In genomic region chr20:14142171-14142570, GRCh38 we compare ENCODE assay signal across 8 cellular contexts.
DNase-seq lines count a peak whose midpoint lies in the region; ATAC-seq lines count a peak whose summit lies in the region.

No MANE protein-coding gene starts in this region.

- H2BK120ac ChIP-seq in mesenchymal stem cell (ENCODE audit: low read depth, low read length) = no peak overlapping the region

- no peaks in the 10 kb centered on the region for H3K36me3 Mint-ChIP-seq in activated T-cell treated with anti-CD3 and anti-CD28 coated beads, Interleukin-2, amount 50 U/mL, for 4 hours (ENCODE audit: insufficient read depth)

- no peak overlapping the region for H3K27ac ChIP-seq in mesenchymal stem cell (ENCODE audit: low read length, poor library complexity, severe bottlenecking)

- H3K18ac ChIP-seq in mesenchymal stem cell (ENCODE audit: low read depth in 1 of 2, low read length in 2 of 2) = no peak overlapping the region

- no peaks in the 10 kb centered on the region for H3K27me3 Mint-ChIP-seq in activated T-cell treated with anti-CD3 and anti-CD28 coated beads, Interleukin-2, amount 50 U/mL, for 4 hours (ENCODE audit: low read depth)

- no peak overlapping the region for H3K4me3 ChIP-seq in mesenchymal stem cell (ENCODE audit: insufficient read depth in 1 of 2, low read depth in 1 of 2, low read length in 2 of 2)

- H2BK5ac ChIP-seq in mesenchymal stem cell (ENCODE audit: low read depth, low read length, poor library complexity, severe bottlenecking) = no peak overlapping the region

- H3K4me2 ChIP-seq in mesenchymal stem cell (ENCODE audit: low read length, poor library complexity, severe bottlenecking) = no peak overlapping the region

- no peaks in the 10 kb centered on the region for H3K4me1 Mint-ChIP-seq in activated T-cell treated with anti-CD3 and anti-CD28 coated beads, Interleukin-2, amount 50 U/mL, for 4 hours (ENCODE audit: low read depth)

- peak overlapping the region; percentile 51 for H3K9ac ChIP-seq in mesenchymal stem cell (ENCODE audit: low read length)

- H3K79me1 ChIP-seq in mesenchymal stem cell (replicated peaks; ENCODE audit: low read length, poor library complexity, severe bottlenecking) = no peaks in the 10 kb centered on the region

- no peak for ATAC-seq in activated T-cell treated with anti-CD3 and anti-CD28 coated beads, Interleukin-2, amount 50 U/mL, for 4 hours
- ATAC-seq in GM19452 (IDR thresholded peaks at IDR 0.05; ENCODE audit: unreplicated experiment) = no peak

- 30% methylated on average over 5 of the region's 5 CpGs for WGBS in mesenchymal stem cell

- no peak overlapping the region for H2BK12ac ChIP-seq in mesenchymal stem cell (ENCODE audit: low read length in 2 of 2)

- H3K4me3 Mint-ChIP-seq in activated T-cell treated with anti-CD3 and anti-CD28 coated beads, Interleukin-2, amount 50 U/mL, for 4 hours = no peak overlapping the region

- H3K9me3 ChIP-seq in mesenchymal stem cell (ENCODE audit: control insufficient read depth, low read length) = no peaks in the 10 kb centered on the region

- no peak overlapping the region for H2BK15ac ChIP-seq in mesenchymal stem cell (ENCODE audit: low read depth, poor library complexity, severe bottlenecking)

- no peak overlapping the region for H2AFZ ChIP-seq in mesenchymal stem cell (ENCODE audit: low read depth, low read length)

- no peak overlapping the region for H3K4ac ChIP-seq in mesenchymal stem cell (ENCODE audit: low read depth in 1 of 2, low read length in 2 of 2)

- no peak overlapping the region for H4K8ac ChIP-seq in mesenchymal stem cell (ENCODE audit: low read length)

- peaks cover 1% of the 10 kb centered on the region for H3K4me1 ChIP-seq in mesenchymal stem cell (ENCODE audit: control insufficient read depth, insufficient read depth, low read depth, low read length)

- DNase-seq in COLO829 (ENCODE audit: low spot score) = peak; percentile 71
- peak; percentile 63 for DNase-seq in HPDE6-E6E7 (ENCODE audit: extremely low spot score)
- DNase-seq in NCI-H526 (lab: John Stamatoyannopoulos, UW) = peak; percentile 69 to 81
- peak; percentile 74 for DNase-seq in ecto neural progenitor cell (ENCODE audit: low spot score)
- peak; percentile 42 for DNase-seq in mesenchymal stem cell
- no peak for DNase-seq in activated T-cell treated with anti-CD3 and anti-CD28 coated beads, Interleukin-2, amount 50 U/mL, for 4 hours
- DNase-seq in activated T-cell treated with anti-CD3 and anti-CD28 coated beads for 4 hours = no peak

- H3K9me3 Mint-ChIP-seq in activated T-cell treated with anti-CD3 and anti-CD28 coated beads, Interleukin-2, amount 50 U/mL, for 4 hours = no peaks in the 10 kb centered on the region

- no peaks in the 10 kb centered on the region for H3K36me3 ChIP-seq in mesenchymal stem cell (ENCODE audit: control insufficient read depth in 1 of 2, insufficient read depth in 2 of 2, low read depth in 1 of 2, low read length in 2 of 2)

- no peaks in the 10 kb centered on the region for H3K27me3 ChIP-seq in mesenchymal stem cell (ENCODE audit: control insufficient read depth in 1 of 2, insufficient read depth in 1 of 2, low read length in 2 of 2)

- no peak overlapping the region for H4K91ac ChIP-seq in mesenchymal stem cell (ENCODE audit: low read length)

- no peak overlapping the region for H3K23ac ChIP-seq in mesenchymal stem cell (ENCODE audit: low read length in 2 of 2)

- H3K14ac ChIP-seq in mesenchymal stem cell (ENCODE audit: low read length in 2 of 2) = no peak overlapping the region

- no peak overlapping the region for H2AK5ac ChIP-seq in mesenchymal stem cell (ENCODE audit: low read length, severe bottlenecking)

Comparison
In these comparisons a context has a peak if more than half of its experiments do, and no peak if none do; other contexts are left out.
1. DNase-seq: peak in COLO829 (single experiment), HPDE6-E6E7 (single experiment), NCI-H526 (2 of 2), ecto neural progenitor cell (single experiment) and mesenchymal stem cell (single experiment); none in activated T-cell treated with anti-CD3 and anti-CD28 coated beads, Interleukin-2, amount 50 U/mL, for 4 hours (single experiment) and activated T-cell treated with anti-CD3 and anti-CD28 coated beads for 4 hours (single experiment).